Comparison of ENCODE assay signal across 29 cellular contexts in the genomic region with DNA sequence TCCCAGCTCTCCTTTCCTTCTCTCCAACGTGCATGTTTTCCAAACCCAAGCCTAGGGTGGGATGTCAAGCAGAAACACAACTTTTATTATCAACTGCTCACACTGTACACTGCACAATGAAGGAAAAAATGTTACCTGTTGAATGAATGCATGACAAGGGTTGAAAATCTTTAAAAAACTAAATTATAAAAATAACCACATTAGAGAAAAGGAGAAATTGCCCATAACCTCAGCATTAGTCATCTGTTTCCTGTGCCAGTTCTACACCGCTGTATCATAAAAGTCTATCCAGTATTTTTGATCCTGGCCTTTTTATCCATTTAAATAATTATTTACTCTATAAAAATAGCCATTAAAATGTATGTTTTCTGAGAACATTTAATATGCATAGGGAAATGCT.
DNase-seq lines count a peak whose midpoint lies in the region; ATAC-seq, FAIRE-seq and TF ChIP-seq lines count a peak whose summit lies in the region.
"Had no signal": no experiment of that assay in that cellular context is flagged by ENCODE, and none has a peak within 500 bp of the region (broad histone marks: within the 10 kb centered on the region; RNA-seq: fewer than 3 reads in every experiment).

No MANE protein-coding gene starts in this region.

- intact Hi-C loops in sciatic nerve (cut with DNase I), result no loop called here

- H3K9me1 ChIP-seq in keratinocyte (ENCODE audit: control insufficient read depth, extremely low read depth, insufficient read depth, low read length), result no peaks in the 10 kb centered on the region

- H3K27me3 ChIP-seq in astrocyte (ENCODE audit: insufficient read depth, low read length), result no peaks in the 10 kb centered on the region
- no peaks in the 10 kb centered on the region for H3K27me3 ChIP-seq in keratinocyte (ENCODE audit: control insufficient read depth, extremely low read depth, insufficient read depth, low read length)
- H3K27me3 ChIP-seq: brain microvascular endothelial cell had no signal

- no peak overlapping the region for H3K27ac Mint-ChIP-seq in astrocyte (ENCODE audit: unreplicated experiment)
- H3K27ac Mint-ChIP-seq: activated CD8-positive, alpha-beta memory T cell treated with anti-CD3 and anti-CD28 coated beads, Interleukin-2, amount 10 ng/mL, durations not matched to agents 7 days and 5 days; activated T-cell treated with anti-CD3 and anti-CD28 coated beads, Interleukin-2, amount 50 U/mL, for 72 hours; mesothelial cell of epicardium; type B pancreatic cell; WTC11 had no signal

- H3K79me2 ChIP-seq in astrocyte (ENCODE audit: insufficient read depth, low read length) (no peaks in the 10 kb centered on the region), keratinocyte (ENCODE audit: control insufficient read depth, insufficient read depth, low read length) (no peaks in the 10 kb centered on the region)

- H3K9ac ChIP-seq in astrocyte (ENCODE audit: low read length), result no peak overlapping the region
- H3K9ac ChIP-seq in keratinocyte (ENCODE audit: control insufficient read depth, extremely low read depth, insufficient read depth, low read length), result no peak overlapping the region

- dilution Hi-C loops in keratinocyte (cut with MboI; ENCODE audit: extremely low pct_ligation_motif_present, low sequenced_read_pairs), result no loop called here

- H3K4me1 ChIP-seq in astrocyte (ENCODE audit: insufficient read depth, low read length) (peaks cover 44% of the 10 kb centered on the region), keratinocyte (ENCODE audit: control insufficient read depth, extremely low read depth, insufficient read depth, low read length) (peaks cover 29% of the 10 kb centered on the region)

- TF ChIP-seq CTCF in astrocyte (IDR thresholded peaks at IDR 0.05; ENCODE audit: insufficient read depth, low read depth, low read length) (no peak), keratinocyte (optimal IDR thresholded peaks at IDR 0.05 in 1 of 3, IDR thresholded peaks at IDR 0.05 in 1 of 3, conservative IDR thresholded peaks at IDR 0.05 in 1 of 3; ENCODE audit: extremely low read depth in 1 of 3, insufficient read depth in 2 of 3, low read length in 3 of 3) (no peak)

- no peaks in the 10 kb centered on the region for H3K36me3 Mint-ChIP-seq in astrocyte (ENCODE audit: low read depth, unreplicated experiment)
- H3K36me3 Mint-ChIP-seq: activated CD8-positive, alpha-beta memory T cell treated with anti-CD3 and anti-CD28 coated beads, Interleukin-2, amount 10 ng/mL, durations not matched to agents 7 days and 5 days; mesothelial cell of epicardium; naive thymus-derived CD4-positive, alpha-beta T cell; type B pancreatic cell; WTC11 had no signal

- H3K9me3 Mint-ChIP-seq in astrocyte (ENCODE audit: unreplicated experiment), result no peaks in the 10 kb centered on the region
- H3K9me3 Mint-ChIP-seq: activated T-cell treated with anti-CD3 and anti-CD28 coated beads, Interleukin-2, amount 50 U/mL, for 72 hours; mesothelial cell of epicardium; type B pancreatic cell; WTC11 had no signal

- no peak for ATAC-seq in sciatic nerve
- ATAC-seq: activated CD8-positive, alpha-beta memory T cell treated with anti-CD3 and anti-CD28 coated beads, Interleukin-2, amount 10 ng/mL, durations not matched to agents 7 days and 5 days; activated T-cell treated with anti-CD3 and anti-CD28 coated beads, Interleukin-2, amount 50 U/mL, for 72 hours; naive thymus-derived CD4-positive, alpha-beta T cell; WTC11 had no signal

- H3K36me3 ChIP-seq in astrocyte (ENCODE audit: insufficient read depth, low read length) (no peaks in the 10 kb centered on the region), keratinocyte (ENCODE audit: control insufficient read depth in 2 of 2, extremely low read depth in 1 of 2, insufficient read depth in 2 of 2, low read length in 2 of 2) (no peaks in the 10 kb centered on the region)
- H3K36me3 ChIP-seq: brain microvascular endothelial cell, left ventricle myocardium inferior had no signal

- H3K4me2 ChIP-seq in astrocyte (ENCODE audit: low read length) (peak overlapping the region; percentile 53), keratinocyte (ENCODE audit: control insufficient read depth, extremely low read depth, insufficient read depth, low read depth, low read length) (peak overlapping the region; percentile 64)
- H3K4me2 ChIP-seq: PC-9 had no signal

- H4K20me1 ChIP-seq in astrocyte (ENCODE audit: insufficient read depth, low read length), result no peaks in the 10 kb centered on the region
- no peaks in the 10 kb centered on the region for H4K20me1 ChIP-seq in keratinocyte (ENCODE audit: control insufficient read depth, extremely low read depth, insufficient read depth, low read length)

- H3K27ac ChIP-seq in astrocyte (ENCODE audit: low read depth, low read length), result peak overlapping the region; percentile 35
- no peak overlapping the region for H3K27ac ChIP-seq in keratinocyte (ENCODE audit: control insufficient read depth, insufficient read depth, low read length)
- H3K27ac ChIP-seq: brain microvascular endothelial cell, C4-2B, left ventricle myocardium inferior, PC-9 had no signal

- H3K27me3 Mint-ChIP-seq in astrocyte (ENCODE audit: low read depth, unreplicated experiment), result peaks cover 4% of the 10 kb centered on the region
- H3K27me3 Mint-ChIP-seq: activated CD8-positive, alpha-beta memory T cell treated with anti-CD3 and anti-CD28 coated beads, Interleukin-2, amount 10 ng/mL, durations not matched to agents 7 days and 5 days had no signal

- H3K4me3 Mint-ChIP-seq in astrocyte (ENCODE audit: unreplicated experiment), result no peak overlapping the region
- H3K4me3 Mint-ChIP-seq: activated CD8-positive, alpha-beta memory T cell treated with anti-CD3 and anti-CD28 coated beads, Interleukin-2, amount 10 ng/mL, durations not matched to agents 7 days and 5 days; activated T-cell treated with anti-CD3 and anti-CD28 coated beads, Interleukin-2, amount 50 U/mL, for 72 hours; mesothelial cell of epicardium; naive thymus-derived CD4-positive, alpha-beta T cell; type B pancreatic cell; WTC11 had no signal

- H3K4me3 ChIP-seq in astrocyte (ENCODE audit: insufficient read depth, low read depth, low read length), result no peak overlapping the region
- no peak overlapping the region for H3K4me3 ChIP-seq in keratinocyte (ENCODE audit: control insufficient read depth in 2 of 3, extremely low read depth in 1 of 3, insufficient read depth in 2 of 3, low read depth in 1 of 3, low read length in 3 of 3)
- H3K4me3 ChIP-seq: left ventricle myocardium inferior, PC-9 had no signal

- H3K9me3 ChIP-seq in astrocyte (ENCODE audit: insufficient read depth, low read depth, low read length), result no peaks in the 10 kb centered on the region
- H3K9me3 ChIP-seq in keratinocyte (ENCODE audit: control insufficient read depth, low read depth, low read length), result no peaks in the 10 kb centered on the region

- no peak overlapping the region for H2AFZ ChIP-seq in astrocyte (ENCODE audit: low read depth, low read length)
- no peak overlapping the region for H2AFZ ChIP-seq in keratinocyte (ENCODE audit: control insufficient read depth, low read length)
- H2AFZ ChIP-seq: PC-9 had no signal

- H3K4me1 Mint-ChIP-seq in astrocyte (ENCODE audit: low read depth, unreplicated experiment), result peaks cover 30% of the 10 kb centered on the region
- H3K4me1 Mint-ChIP-seq: activated CD8-positive, alpha-beta memory T cell treated with anti-CD3 and anti-CD28 coated beads, Interleukin-2, amount 10 ng/mL, durations not matched to agents 7 days and 5 days; naive thymus-derived CD4-positive, alpha-beta T cell had no signal

- FAIRE-seq in astrocyte (lab: Jason Lieb, UNC) (no peak), keratinocyte (lab: Jason Lieb, UNC) (no peak)
- FAIRE-seq: GM12891 had no signal

- DNase-seq in HT1080 (ENCODE audit: low read depth) (peak; percentile 54), astrocyte (ENCODE audit: low read depth) (peak; percentile 42), keratinocyte (ENCODE audit: low read depth, low spot score) (no peak), sciatic nerve (ENCODE audit: low spot score) (no peak), NCI-H524 (lab: John Stamatoyannopoulos, UW) (no peak), CD1c-positive myeloid dendritic cell (ENCODE audit: extremely low spot score) (no peak)
- no peak for DNase-seq in activated CD4-positive, alpha-beta T cell treated with anti-CD3 and anti-CD28 coated beads for 1 hour
- DNase-seq: activated CD4-positive, alpha-beta T cell treated with anti-CD3 and anti-CD28 coated beads, Interleukin-2, amount 50 U/mL, for 1 hour; activated CD8-positive, alpha-beta memory T cell treated with anti-CD3 and anti-CD28 coated beads, Interleukin-2, amount 10 ng/mL, durations not matched to agents 7 days and 5 days; activated naive CD4-positive, alpha-beta T cell treated with Interleukin-2 at 50 U/mL for 16 hours; activated T-cell treated with anti-CD3 and anti-CD28 coated beads, Interleukin-2, amount 50 U/mL, for 72 hours; brain microvascular endothelial cell; Calu3; effector CD4-positive, alpha-beta T cell; KG1; left ventricle myocardium inferior; naive thymus-derived CD4-positive, alpha-beta T cell; NCI-H146; NCI-H524 treated with DMSO at 0.1 percent for 48 hours; NK-92 treated with Interleukin-12 subunit alpha and Interleukin-12 subunit beta, amount 100 ng/mL, for 24 hours; nucleus accumbens; PC-9; SHP77 treated with DMSO at 0.1 percent for 48 hours; T1000 had no signal

Comparison
In these comparisons a context has a peak if more than half of its experiments do, and no peak if none do; other contexts are left out.
1. DNase-seq: peak in HT1080 (single experiment) and astrocyte (single experiment); none in keratinocyte (single experiment), sciatic nerve (single experiment), activated CD4-positive, alpha-beta T cell treated with anti-CD3 and anti-CD28 coated beads for 1 hour (single experiment), NCI-H524 (0 of 2) and CD1c-positive myeloid dendritic cell (single experiment).